ENCODE assay signal across 11 cellular contexts in the genomic region with DNA sequence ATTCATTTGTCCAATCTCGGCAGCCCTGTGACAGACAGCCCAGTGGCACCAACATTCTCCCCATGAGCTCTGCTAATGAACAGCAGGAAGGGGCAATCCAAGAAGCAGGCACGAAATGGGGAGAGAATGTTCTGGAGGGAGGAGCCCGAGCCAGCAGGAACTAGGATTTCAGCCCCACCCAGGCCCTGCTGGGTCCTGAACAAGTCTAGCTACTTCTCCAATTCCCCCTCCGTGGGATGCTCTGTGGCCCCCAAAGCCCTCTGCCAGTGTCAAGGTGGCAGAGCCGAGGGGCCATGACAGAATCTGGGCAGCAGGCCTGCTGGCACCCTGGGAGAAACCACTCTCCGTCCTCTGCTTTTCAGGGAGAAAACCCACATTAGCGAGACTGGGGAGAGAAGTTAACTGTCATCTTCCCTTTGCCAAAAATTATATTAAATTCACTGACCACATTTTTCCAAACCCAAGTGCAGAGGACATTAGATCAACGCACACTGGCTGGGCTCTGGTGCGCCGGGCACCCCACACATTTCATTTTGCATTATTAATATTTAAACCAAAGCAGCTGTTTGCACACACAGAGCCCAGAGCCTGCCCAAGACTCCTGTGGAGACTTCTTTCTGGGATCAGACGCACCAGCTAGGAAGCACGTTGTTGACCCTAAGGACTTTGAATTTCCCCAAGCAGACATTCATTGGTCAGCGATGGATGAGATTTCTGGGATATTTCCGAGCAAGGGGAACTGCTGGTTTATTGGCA.
DNase-seq lines count a peak whose midpoint lies in the region; ATAC-seq and TF ChIP-seq lines count a peak whose summit lies in the region.
"Had no signal": no experiment of that assay in that cellular context is flagged by ENCODE, and none has a peak within 500 bp of the region (broad histone marks: within the 10 kb centered on the region; RNA-seq: fewer than 3 reads in every experiment).

No MANE protein-coding gene starts in this region.

- H3K27ac ChIP-seq in breast epithelium: peak overlapping the region; percentile 90 to 92
- H3K27ac ChIP-seq in left ventricle myocardium inferior (replicated peaks): peak overlapping the region; percentile 85
- H3K27ac ChIP-seq: 22Rv1 had no signal

- H3K27me3 ChIP-seq in breast epithelium (no peaks in the 10 kb centered on the region), left ventricle myocardium inferior (ENCODE audit: low read depth) (no peaks in the 10 kb centered on the region)

- no peak for ATAC-seq in HG03354 (IDR thresholded peaks at IDR 0.05; ENCODE audit: poor library complexity, severe bottlenecking, unreplicated experiment)
- ATAC-seq in activated T-cell treated with anti-CD3 and anti-CD28 coated beads, Interleukin-2, amount 50 U/mL, for 4 hours: no peak

- no peak overlapping the region for H3K27ac Mint-ChIP-seq in MCF 10A (ENCODE audit: low read depth, unreplicated experiment)

- POLR2A ChIA-PET in MCF 10A (lab: Yijun Ruan, JAX): interaction anchor here (0.7 to 1.6 kb wide), 3 partner anchors 33 to 138 kb away, joined by 3 to 4 read pairs (median 4); no protein-coding TSS in a partner anchor

- CTCF ChIA-PET in MCF 10A (lab: Yijun Ruan, JAX): interaction anchor here (0.7 to 1.1 kb wide), 2 partner anchors 10 to 45 kb away, joined by 3 read pairs; no protein-coding TSS in a partner anchor

- peaks cover 5% of the 10 kb centered on the region for H3K36me3 Mint-ChIP-seq in MCF 10A (ENCODE audit: insufficient read depth, unreplicated experiment)
- H3K36me3 Mint-ChIP-seq in activated T-cell treated with anti-CD3 and anti-CD28 coated beads, Interleukin-2, amount 50 U/mL, for 4 hours (ENCODE audit: insufficient read depth): no peaks in the 10 kb centered on the region

- H3K4me1 ChIP-seq in breast epithelium: peaks cover 15 to 21% of the 10 kb centered on the region in 2 donors
- peaks cover 54% of the 10 kb centered on the region for H3K4me1 ChIP-seq in left ventricle myocardium inferior

- H3K4me3 ChIP-seq in breast epithelium (no peak overlapping the region), left ventricle myocardium inferior (no peak overlapping the region)

- no TSS peak for BruUV-seq in MCF 10A (replicated peaks; lab: Mats Ljungman, UMichigan)

- intact Hi-C loops in breast epithelium (cut with DNase I; ENCODE audit: low total_unique reads): no loop called here
- intact Hi-C loops in MCF 10A (cut with micrococcal nuclease): no loop called here
- intact Hi-C loops in left ventricle myocardium inferior (cut with micrococcal nuclease): no loop called here
- intact Hi-C loops in posterior vena cava (cut with DNase I): loop anchor here in 1 of 2 donors (5.0 to 10.0 kb wide), 2 partner anchors 85 to 93 kb away; no protein-coding TSS in a partner anchor

- H3K4me1 Mint-ChIP-seq in MCF 10A (ENCODE audit: insufficient read depth, unreplicated experiment): peaks cover 22% of the 10 kb centered on the region
- no peaks in the 10 kb centered on the region for H3K4me1 Mint-ChIP-seq in activated T-cell treated with anti-CD3 and anti-CD28 coated beads, Interleukin-2, amount 50 U/mL, for 4 hours (ENCODE audit: low read depth)

- H3K4me3 Mint-ChIP-seq in MCF 10A (ENCODE audit: unreplicated experiment): no peak overlapping the region
- H3K4me3 Mint-ChIP-seq in activated T-cell treated with anti-CD3 and anti-CD28 coated beads, Interleukin-2, amount 50 U/mL, for 4 hours: no peak overlapping the region

- H3K36me3 ChIP-seq in breast epithelium: no peaks in the 10 kb centered on the region
- no peaks in the 10 kb centered on the region for H3K36me3 ChIP-seq in left ventricle myocardium inferior

- peak in 1 of 2 donors; percentile 30 for DNase-seq in breast epithelium (ENCODE audit: low spot score in 2 of 2)
- DNase-seq in MCF 10A (ENCODE audit: unreplicated experiment): no peak
- peak; percentile 40 for DNase-seq in left ventricle myocardium inferior
- peak; percentile 85 for DNase-seq in posterior vena cava (ENCODE audit: low spot score)
- no peak for DNase-seq in T-helper 9 cell
- no peak for DNase-seq in activated T-cell treated with anti-CD3 and anti-CD28 coated beads, Interleukin-2, amount 50 U/mL, for 4 hours
- DNase-seq in GM10266 (ENCODE audit: extremely low spot score): no peak
- DNase-seq: activated CD8-positive, alpha-beta memory T cell treated with anti-CD3 and anti-CD28 coated beads for 24 hours; DMS79 had no signal

- H3K9me3 Mint-ChIP-seq in MCF 10A (ENCODE audit: unreplicated experiment): no peaks in the 10 kb centered on the region
- no peaks in the 10 kb centered on the region for H3K9me3 Mint-ChIP-seq in activated T-cell treated with anti-CD3 and anti-CD28 coated beads, Interleukin-2, amount 50 U/mL, for 4 hours

- TF ChIP-seq CTCF in breast epithelium (IDR thresholded peaks at IDR 0.05): no peak
- TF ChIP-seq CTCF in MCF 10A (IDR thresholded peaks at IDR 0.05; ENCODE audit: unreplicated experiment): no peak
- no peak for TF ChIP-seq CTCF in left ventricle myocardium inferior (IDR thresholded peaks at IDR 0.05; ENCODE audit: borderline replicate concordance)
- TF ChIP-seq CTCF in GM10266 (IDR thresholded peaks at IDR 0.05; ENCODE audit: control insufficient read depth, insufficient read depth, low read depth, missing control alignments): no peak

- TF ChIP-seq POLR2A in breast epithelium (IDR thresholded peaks at IDR 0.05): no peak

- H3K9me3 ChIP-seq in breast epithelium (no peaks in the 10 kb centered on the region), left ventricle myocardium inferior (replicated peaks) (no peaks in the 10 kb centered on the region)

- peaks cover 26% of the 10 kb centered on the region for H3K27me3 Mint-ChIP-seq in MCF 10A (ENCODE audit: insufficient read depth, unreplicated experiment)
- H3K27me3 Mint-ChIP-seq in activated T-cell treated with anti-CD3 and anti-CD28 coated beads, Interleukin-2, amount 50 U/mL, for 4 hours (ENCODE audit: low read depth): peaks cover 9% of the 10 kb centered on the region

Comparison
In these comparisons a context has a peak if more than half of its experiments do, and no peak if none do; other contexts are left out.
1. DNase-seq: peak in left ventricle myocardium inferior (single experiment) and posterior vena cava (single experiment); none in MCF 10A (single experiment), T-helper 9 cell (single experiment), activated T-cell treated with anti-CD3 and anti-CD28 coated beads, Interleukin-2, amount 50 U/mL, for 4 hours (single experiment) and GM10266 (single experiment).